20 cellular contexts compared by ENCODE assay signal in genomic region chr4:126081336-126081735, GRCh38.
"Had no signal": no experiment of that assay in that cellular context is flagged by ENCODE, and none has a peak within 500 bp of the region (broad histone marks: within the 10 kb centered on the region; RNA-seq: fewer than 3 reads in every experiment).

No MANE protein-coding gene starts in this region.

- H3K27ac Mint-ChIP-seq: activated T-cell treated with anti-CD3 and anti-CD28 coated beads, Interleukin-2, amount 50 U/mL, for 72 hours; dendritic cell treated with granulocyte-macrophage colony-stimulating factor and Interleukin-4, amounts not matched to agents 40 ng/mL and 50 ng/mL, for 4 days; nephron; T-helper 1 cell treated with Interleukin-12 subunit alpha and Interleukin-12 subunit beta and Interleukin-4 antibody, amounts not matched to agents 30 μg/mL and 1 μg/mL, for 36 hours had no signal

- H3K9me3 ChIP-seq: ascending aorta, tibial artery had no signal

- DNase-seq: activated CD4-positive, alpha-beta T cell treated with anti-CD3 and anti-CD28 coated beads for 1 hour; activated CD8-positive, alpha-beta memory T cell treated with anti-CD3 and anti-CD28 coated beads for 24 hours; activated CD8-positive, alpha-beta memory T cell treated with anti-CD3 and anti-CD28 coated beads, Interleukin-2, amount 50 U/mL, for 48 hours; activated effector memory CD4-positive, alpha-beta T cell treated with anti-CD3 and anti-CD28 coated beads, Interleukin-2, amount 50 U/mL, for 16 hours; activated naive CD4-positive, alpha-beta T cell treated with anti-CD3 and anti-CD28 coated beads, Interleukin-2, amount 50 U/mL, for 16 hours; activated T-cell treated with anti-CD3 and anti-CD28 coated beads, Interleukin-2, amount 50 U/mL, for 72 hours; effector CD8-positive, alpha-beta T cell; foreskin melanocyte; glutamatergic neuron; midbrain; nucleus accumbens; posterior cingulate gyrus; stimulated activated naive CD4-positive, alpha-beta T cell; tibial artery had no signal

- H3K27me3 ChIP-seq: ascending aorta, tibial artery had no signal

- H3K4me1 Mint-ChIP-seq: nephron had no signal

- H3K9me3 Mint-ChIP-seq: nephron; T-helper 1 cell treated with Interleukin-12 subunit alpha and Interleukin-12 subunit beta and Interleukin-4 antibody, amounts not matched to agents 30 μg/mL and 1 μg/mL, for 36 hours had no signal

- H3K4me1 ChIP-seq: ascending aorta, tibial artery had no signal

- ATAC-seq: activated T-cell treated with anti-CD3 and anti-CD28 coated beads, Interleukin-2, amount 50 U/mL, for 72 hours; esophagus mucosa had no signal

- H3K27me3 Mint-ChIP-seq: dendritic cell treated with granulocyte-macrophage colony-stimulating factor and Interleukin-4, amounts not matched to agents 40 ng/mL and 50 ng/mL, for 4 days had no signal

- H3K4me3 ChIP-seq: ascending aorta, tibial artery had no signal

- H3K27ac ChIP-seq: ascending aorta, tibial artery, VCaP had no signal

- H3K36me3 ChIP-seq: ascending aorta, tibial artery had no signal

- H3K4me3 Mint-ChIP-seq: activated T-cell treated with anti-CD3 and anti-CD28 coated beads, Interleukin-2, amount 50 U/mL, for 72 hours; dendritic cell treated with granulocyte-macrophage colony-stimulating factor and Interleukin-4, amounts not matched to agents 40 ng/mL and 50 ng/mL, for 4 days; nephron; T-helper 1 cell treated with Interleukin-12 subunit alpha and Interleukin-12 subunit beta and Interleukin-4 antibody, amounts not matched to agents 30 μg/mL and 1 μg/mL, for 36 hours had no signal
